16 cellular contexts compared by ENCODE assay signal in the genomic region with DNA sequence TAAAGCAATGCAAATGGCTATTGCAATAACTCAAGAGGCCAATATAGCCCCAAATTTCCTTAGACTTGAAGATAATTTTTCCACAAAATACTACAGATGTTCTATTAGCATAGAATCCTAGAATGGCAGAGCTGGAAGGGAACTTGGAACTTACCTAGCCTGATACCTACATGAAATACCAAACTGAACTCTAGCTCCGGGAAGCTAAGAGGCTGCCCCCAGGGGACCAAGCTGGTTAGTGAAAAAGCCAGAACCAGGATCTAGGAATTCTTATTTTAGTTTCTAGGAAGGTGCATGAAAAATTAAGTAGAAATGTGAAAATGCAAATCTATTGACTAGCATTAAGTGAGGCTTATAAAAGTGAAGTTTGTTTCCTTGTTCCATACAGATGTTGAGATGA.
DNase-seq lines count a peak whose midpoint lies in the region; ATAC-seq and TF ChIP-seq lines count a peak whose summit lies in the region.
"Had no signal": no experiment of that assay in that cellular context is flagged by ENCODE, and none has a peak within 500 bp of the region (broad histone marks: within the 10 kb centered on the region; RNA-seq: fewer than 3 reads in every experiment).

No MANE protein-coding gene starts in this region.

- H3K36me3 ChIP-seq in H7 (replicated peaks; ENCODE audit: control insufficient read depth, insufficient read depth, low read length) = no peaks in the 10 kb centered on the region
- no peaks in the 10 kb centered on the region for H3K36me3 ChIP-seq in left lung
- H3K36me3 ChIP-seq: BLaER1 had no signal

- intact Hi-C loops in left lung (cut with DNase I) = no loop called here

- DNase-seq in H7 (peak; percentile 17), mesothelial cell of epicardium (ENCODE audit: low spot score in 2 of 2, unreplicated experiment in 2 of 2) (no peak), left lung (no peak), caudate nucleus (lab: John Stamatoyannopoulos, UW) (no peak)
- no peak for DNase-seq in activated T-cell treated with anti-CD3 and anti-CD28 coated beads, Interleukin-2, amount 50 U/mL, for 24 hours
- DNase-seq: Caco-2; CD8-positive, alpha-beta memory T cell; DND-41; GF-D8; HCEC 1CT; HFFc6 had no signal

- H3K27me3 ChIP-seq in H7 (ENCODE audit: control insufficient read depth, insufficient read depth, low read length) = no peaks in the 10 kb centered on the region
- H3K27me3 ChIP-seq in left lung = no peaks in the 10 kb centered on the region
- H3K27me3 ChIP-seq: BLaER1 had no signal

- no peaks in the 10 kb centered on the region for H3K36me3 Mint-ChIP-seq in activated T-helper 17 cell treated with anti-CD3 and anti-CD28 coated beads, Interleukin-2, amount 50 U/mL, for 72 hours (ENCODE audit: low read depth)
- peaks cover 3% of the 10 kb centered on the region for H3K36me3 Mint-ChIP-seq in mesothelial cell of epicardium
- no peaks in the 10 kb centered on the region for H3K36me3 Mint-ChIP-seq in activated T-cell treated with anti-CD3 and anti-CD28 coated beads, Interleukin-2, amount 50 U/mL, for 24 hours (ENCODE audit: low read depth)
- H3K36me3 Mint-ChIP-seq: CD8-positive, alpha-beta memory T cell had no signal

- H3K4me3 Mint-ChIP-seq in activated T-helper 17 cell treated with anti-CD3 and anti-CD28 coated beads, Interleukin-2, amount 50 U/mL, for 72 hours = no peak overlapping the region
- H3K4me3 Mint-ChIP-seq in mesothelial cell of epicardium = no peak overlapping the region
- H3K4me3 Mint-ChIP-seq in activated T-cell treated with anti-CD3 and anti-CD28 coated beads, Interleukin-2, amount 50 U/mL, for 24 hours = no peak overlapping the region
- H3K4me3 Mint-ChIP-seq: CD8-positive, alpha-beta memory T cell; HFFc6 had no signal

- no peaks in the 10 kb centered on the region for H3K9me3 Mint-ChIP-seq in activated T-helper 17 cell treated with anti-CD3 and anti-CD28 coated beads, Interleukin-2, amount 50 U/mL, for 72 hours
- peaks cover 4% of the 10 kb centered on the region for H3K9me3 Mint-ChIP-seq in mesothelial cell of epicardium
- H3K9me3 Mint-ChIP-seq in activated T-cell treated with anti-CD3 and anti-CD28 coated beads, Interleukin-2, amount 50 U/mL, for 24 hours = no peaks in the 10 kb centered on the region
- H3K9me3 Mint-ChIP-seq: CD8-positive, alpha-beta memory T cell; HFFc6 had no signal

- no peak for ATAC-seq in activated T-helper 17 cell treated with anti-CD3 and anti-CD28 coated beads, Interleukin-2, amount 50 U/mL, for 72 hours (replicated peaks)
- no peak for ATAC-seq in left lung
- ATAC-seq in HG02981 (IDR thresholded peaks at IDR 0.05; ENCODE audit: unreplicated experiment) = no peak
- ATAC-seq: A549, K562 had no signal

- H3K27me3 Mint-ChIP-seq in activated T-helper 17 cell treated with anti-CD3 and anti-CD28 coated beads, Interleukin-2, amount 50 U/mL, for 72 hours = no peaks in the 10 kb centered on the region
- H3K27me3 Mint-ChIP-seq in mesothelial cell of epicardium (ENCODE audit: low read depth) = no peaks in the 10 kb centered on the region
- H3K27me3 Mint-ChIP-seq in activated T-cell treated with anti-CD3 and anti-CD28 coated beads, Interleukin-2, amount 50 U/mL, for 24 hours = no peaks in the 10 kb centered on the region

- H3K27ac ChIP-seq in left lung = no peak overlapping the region
- no peak overlapping the region for H3K27ac ChIP-seq in caudate nucleus (ENCODE audit: low read depth, low read length)
- H3K27ac ChIP-seq: A549, BLaER1 had no signal

- peak overlapping the region; percentile 10 for H3K27ac Mint-ChIP-seq in activated T-helper 17 cell treated with anti-CD3 and anti-CD28 coated beads, Interleukin-2, amount 50 U/mL, for 72 hours
- peak overlapping the region; percentile 69 for H3K27ac Mint-ChIP-seq in mesothelial cell of epicardium
- no peak overlapping the region for H3K27ac Mint-ChIP-seq in activated T-cell treated with anti-CD3 and anti-CD28 coated beads, Interleukin-2, amount 50 U/mL, for 24 hours
- H3K27ac Mint-ChIP-seq: HFFc6 had no signal

- no peak overlapping the region for H3K4me3 ChIP-seq in H7 (ENCODE audit: insufficient read depth, low read depth, low read length)
- no peak overlapping the region for H3K4me3 ChIP-seq in left lung
- H3K4me3 ChIP-seq: A549, BLaER1, K562 had no signal

- H3K4me1 ChIP-seq in left lung = no peaks in the 10 kb centered on the region
- H3K4me1 ChIP-seq: BLaER1 had no signal

- peaks cover 9% of the 10 kb centered on the region for H3K4me1 Mint-ChIP-seq in activated T-helper 17 cell treated with anti-CD3 and anti-CD28 coated beads, Interleukin-2, amount 50 U/mL, for 72 hours
- H3K4me1 Mint-ChIP-seq in mesothelial cell of epicardium = peaks cover 60% of the 10 kb centered on the region
- peaks cover 25% of the 10 kb centered on the region for H3K4me1 Mint-ChIP-seq in activated T-cell treated with anti-CD3 and anti-CD28 coated beads, Interleukin-2, amount 50 U/mL, for 24 hours (ENCODE audit: low read depth)

- H3K9me3 ChIP-seq in left lung = no peaks in the 10 kb centered on the region
- H3K9me3 ChIP-seq: A549, BLaER1, Caco-2 had no signal

- TF ChIP-seq CTCF in mesothelial cell of epicardium (IDR thresholded peaks at IDR 0.05; ENCODE audit: unreplicated experiment) (no peak), left lung (IDR thresholded peaks at IDR 0.05) (no peak)
